ENCODE assay signal across 12 cellular contexts in genomic region chr20:15317546-15318242, GRCh38.
DNase-seq lines count a peak whose midpoint lies in the region; ATAC-seq and TF ChIP-seq lines count a peak whose summit lies in the region.
"Had no signal": no experiment of that assay in that cellular context is flagged by ENCODE, and none has a peak within 500 bp of the region (broad histone marks: within the 10 kb centered on the region; RNA-seq: fewer than 3 reads in every experiment).

No MANE protein-coding gene starts in this region.

- TF ChIP-seq CTCF in GM12864 (IDR thresholded peaks at IDR 0.05; ENCODE audit: low read depth, low read length, missing control alignments) (no peak), HL-60 (IDR thresholded peaks at IDR 0.05; ENCODE audit: insufficient read depth, low read length) (no peak), stomach (IDR thresholded peaks at IDR 0.05) (no peak)

- no peak overlapping the region for H2AFZ ChIP-seq in GM23248

- no peak for TF ChIP-seq EP300 in stomach (IDR thresholded peaks at IDR 0.05)

- WGBS in stomach, 5 donors = 71 to 85% (median 80%) methylated on average over 2 of the region's 2 CpGs
- 21 to 25% methylated on average over 2 of the region's 2 CpGs for WGBS in GM23248 (ENCODE audit: low coverage in 1 of 2, low lambda C conversion rate in 2 of 2, missing lambda C conversion rate in 2 of 2), 2 experiments

- ATAC-seq in GM19438 (IDR thresholded peaks at IDR 0.05; ENCODE audit: low read depth, unreplicated experiment) = peak; percentile 80
- ATAC-seq in HG02885 (IDR thresholded peaks at IDR 0.05; ENCODE audit: poor library complexity, unreplicated experiment) = peak; percentile 86
- ATAC-seq: K562 had no signal

- peak overlapping the region; percentile 26; the same call in 1 of the 2 replicates for H3K27ac ChIP-seq in HL-60 (replicated peaks)
- no peak overlapping the region for H3K27ac ChIP-seq in stomach
- H3K27ac ChIP-seq in GM23248 = no peak overlapping the region
- H3K27ac ChIP-seq: coronary artery, sigmoid colon had no signal

- no peaks in the 10 kb centered on the region for H3F3A ChIP-seq in GM23248 (ENCODE audit: insufficient read depth)

- DNase-seq in GM12864 (ENCODE audit: low read depth) (peak; percentile 70), HL-60 (ENCODE audit: low read depth in 1 of 2, low spot score in 1 of 2) (no peak), stomach (no peak), Ammon's horn (ENCODE audit: low spot score) (no peak), NCI-H2196 treated with DMSO at 0.1 percent for 48 hours (lab: John Stamatoyannopoulos, UW; ENCODE audit: unreplicated experiment) (no peak), GM23248 (no peak)
- DNase-seq: head of caudate nucleus, sigmoid colon had no signal

- H3K4me2 ChIP-seq in GM23248 (ENCODE audit: unreplicated experiment) = no peak overlapping the region

- no peaks in the 10 kb centered on the region for H3K9me2 ChIP-seq in GM23248 (ENCODE audit: insufficient read depth)

- H3K27me3 ChIP-seq in HL-60 (ENCODE audit: insufficient read depth, poor library complexity, severe bottlenecking) (no peaks in the 10 kb centered on the region), stomach (no peaks in the 10 kb centered on the region), GM23248 (replicated peaks; ENCODE audit: insufficient read depth) (no peaks in the 10 kb centered on the region)
- H3K27me3 ChIP-seq: sigmoid colon had no signal

- no peak overlapping the region for H3K9ac ChIP-seq in GM23248

- no peaks in the 10 kb centered on the region for H4K20me1 ChIP-seq in GM23248 (ENCODE audit: insufficient read depth)

- H3K4me1 ChIP-seq in stomach = no peaks in the 10 kb centered on the region
- no peaks in the 10 kb centered on the region for H3K4me1 ChIP-seq in GM23248 (ENCODE audit: insufficient read depth)

- TF ChIP-seq POLR2A in stomach (IDR thresholded peaks at IDR 0.05) = no peak

- no peaks in the 10 kb centered on the region for H3K9me3 ChIP-seq in stomach
- H3K9me3 ChIP-seq in GM23248 (ENCODE audit: low read depth) = no peaks in the 10 kb centered on the region
- H3K9me3 ChIP-seq: sigmoid colon had no signal

- in situ Hi-C loops in GM23248 (cut with MboI) = no loop called here

- no peak overlapping the region for H3K4me3 ChIP-seq in GM12864 (ENCODE audit: low read depth, low read length)
- no peak overlapping the region for H3K4me3 ChIP-seq in HL-60 (replicated peaks; ENCODE audit: insufficient read depth, low read length)
- H3K4me3 ChIP-seq in stomach = no peak overlapping the region
- no peak overlapping the region for H3K4me3 ChIP-seq in GM23248
- H3K4me3 ChIP-seq: coronary artery, K562, sigmoid colon had no signal

- no peaks in the 10 kb centered on the region for H3K79me2 ChIP-seq in GM23248 (ENCODE audit: insufficient read depth)

- H3K36me3 ChIP-seq in stomach = no peaks in the 10 kb centered on the region
- no peaks in the 10 kb centered on the region for H3K36me3 ChIP-seq in GM23248 (ENCODE audit: low read depth)
- H3K36me3 ChIP-seq: sigmoid colon had no signal

- intact Hi-C loops in stomach (cut with DNase I; ENCODE audit: low total_unique reads) = no loop called here
